ENCODE assay signal across 8 cellular contexts in genomic region chr22:49838771-49839717, GRCh38. TPM values are rescaled to one million over a fixed set of nuclear protein-coding genes. Genes with fewer than 3 reads are reported as not detected.
DNase-seq lines count a peak whose midpoint lies in the region; ATAC-seq, FAIRE-seq and TF ChIP-seq lines count a peak whose summit lies in the region.

No MANE protein-coding gene starts in this region.

- H3K14ac ChIP-seq in H1 (ENCODE audit: insufficient read length) = no peak overlapping the region

- FAIRE-seq in H1 (lab: Jason Lieb, UNC) = no peak

- H4K20me1 ChIP-seq in H1 (replicated peaks in 1 of 2; ENCODE audit: control insufficient read depth in 1 of 2, insufficient read depth in 2 of 2, low read length in 2 of 2) = no peaks in the 10 kb centered on the region

- H3K4me2 ChIP-seq in H1 (ENCODE audit: insufficient read depth in 1 of 2, low read depth in 2 of 2, low read length in 2 of 2) = peak overlapping the region; percentile 36 to 70

- peak overlapping the region; percentile 100 for H2BK15ac ChIP-seq in H1 (ENCODE audit: low read length)

- H3K4ac ChIP-seq in H1 (replicated peaks; ENCODE audit: insufficient read length, low read depth, low read length) = peak overlapping the region; percentile 91

- no peak overlapping the region; the same call in 1 of the 2 replicates for H3K18ac ChIP-seq in H1 (ENCODE audit: extremely low read depth, low read length)

- H3K27ac ChIP-seq in H1 (ENCODE audit: low read depth, low read length) = no peak overlapping the region
- no peak overlapping the region for H3K27ac ChIP-seq in coronary artery

- DNase-seq in activated CD4-positive, alpha-beta T cell treated with anti-CD3 and anti-CD28 coated beads for 4 hours = peak; percentile 90 to 92
- peak; percentile 17 to 74 for DNase-seq in H1 (ENCODE audit: low read depth in 1 of 2, low spot score in 2 of 2)
- DNase-seq in stimulated activated CD4-positive, alpha-beta T cell treated with anti-CD3 and anti-CD28 coated beads, TNF-alpha, amount 100 ng/mL, for 4 hours (ENCODE audit: low read depth in 3 of 3) = peak; percentile 47 to 85 (median 79)
- DNase-seq in NCI-H2171 (lab: John Stamatoyannopoulos, UW) = no peak
- no peak for DNase-seq in NCI-H1436 treated with DMSO at 0.1 percent for 48 hours (lab: John Stamatoyannopoulos, UW)
- DNase-seq in coronary artery (ENCODE audit: low spot score) = no peak

- no peak overlapping the region for H2AK5ac ChIP-seq in H1 (ENCODE audit: low read depth, low read length)

- H2BK5ac ChIP-seq in H1 (ENCODE audit: low read depth, low read length) = no peak overlapping the region

- no peak for TF ChIP-seq RAD21 in H1 (IDR thresholded peaks at IDR 0.05 in 1 of 2, conservative IDR thresholded peaks at IDR 0.05 in 1 of 2; ENCODE audit: low read depth in 2 of 2, low read length in 2 of 2)

- H2BK12ac ChIP-seq in H1 (ENCODE audit: low read depth, low read length) = no peak overlapping the region

- no peaks in the 10 kb centered on the region for H3K23me2 ChIP-seq in H1 (ENCODE audit: low read depth, low read length)

- POLR2A ChIA-PET in H1 (lab: Charles Lee; ENCODE audit: partially characterized antibody) = interaction anchor here (0.6 to 1.2 kb wide), 3 partner anchors 9 to 35 kb away, joined by 3 to 4 read pairs (median 4); no protein-coding TSS in a partner anchor

- H4K8ac ChIP-seq in H1 (ENCODE audit: extremely low read depth, insufficient read depth, low read length) = peak overlapping the region; percentile 89

- 0 out of 2 replicates have a peak overlapping the region, but pooled peaks have one; percentile 80 for H2BK20ac ChIP-seq in H1 (ENCODE audit: low read length)

- in situ Hi-C loops in GM18951 (cut with MboI; ENCODE audit: low sequenced_read_pairs, unreplicated experiment) = no loop called here

- peak overlapping the region; percentile 91 for H4K91ac ChIP-seq in H1 (replicated peaks; ENCODE audit: insufficient read length, low read length)

- peak overlapping the region; percentile 94 for H2BK120ac ChIP-seq in H1 (replicated peaks; ENCODE audit: low read depth, low read length)

- no peak for ATAC-seq in GM21786 (IDR thresholded peaks at IDR 0.05; ENCODE audit: unreplicated experiment)

- H3K23ac ChIP-seq in H1 (ENCODE audit: insufficient read length) = no peak overlapping the region

- H3K9me3 ChIP-seq in H1 (ENCODE audit: insufficient read depth in 2 of 2, low read depth in 1 of 2, low read length in 1 of 2) = no peaks in the 10 kb centered on the region

- H4K5ac ChIP-seq in H1 (ENCODE audit: insufficient read length, low read depth, low read length) = no peak overlapping the region

- no peak for TF ChIP-seq EP300 in H1 (IDR thresholded peaks at IDR 0.05; ENCODE audit: borderline replicate concordance in 1 of 2, low read depth in 2 of 2, low read length in 2 of 2)

- H3K9ac ChIP-seq in H1 (replicated peaks in 1 of 4; ENCODE audit: extremely low read depth in 1 of 4, low read depth in 3 of 4, low read length in 3 of 4) = peak overlapping the region in 1 of 4 experiments; percentile 24; a peak in 1 of 7 replicates

- CTCF ChIA-PET in H1 (lab: Charles Lee; ENCODE audit: partially characterized antibody) = no interaction called here

- H3K4me1 ChIP-seq in H1 (replicated peaks in 1 of 4; ENCODE audit: control insufficient read depth in 3 of 4, insufficient read depth in 4 of 4, low read length in 3 of 4) = no peaks in the 10 kb centered on the region; a peak in 1 of 7 replicates

- TF ChIP-seq POLR2A in GM18951 (IDR thresholded peaks at IDR 0.05; ENCODE audit: extremely low read depth, insufficient read depth, insufficient read length) (peak; percentile 34), H1 (IDR thresholded peaks at IDR 0.05; ENCODE audit: control extremely low read depth in 1 of 2, low read depth in 2 of 2, low read length in 2 of 2) (no peak)

- H2AFZ ChIP-seq in H1 (ENCODE audit: low read length) = peak overlapping the region; percentile 81

- WGBS in H1 (ENCODE audit: extremely low coverage in 1 of 2, insufficient coverage in 1 of 2, insufficient read length in 1 of 2, insufficient replicate concordance in 2 of 2, low coverage in 1 of 2, low lambda C conversion rate in 2 of 2, missing lambda C conversion rate in 1 of 2), 2 experiments = 60 to 100% methylated on average over 1 to 20 of the region's 29 CpGs

- no peaks in the 10 kb centered on the region for H3K79me2 ChIP-seq in H1 (ENCODE audit: control insufficient read depth in 1 of 2, insufficient read depth in 2 of 2, low read length in 2 of 2)

- H3K79me1 ChIP-seq in H1 (ENCODE audit: low read depth, low read length) = no peaks in the 10 kb centered on the region

- TF ChIP-seq CTCF in H1 (IDR thresholded peaks at IDR 0.05; ENCODE audit: control extremely low read depth in 1 of 3, insufficient read depth in 1 of 3, low read depth in 1 of 3, low read length in 3 of 3) = no peak
- TF ChIP-seq CTCF in coronary artery (IDR thresholded peaks at IDR 0.05) = no peak

- no peaks in the 10 kb centered on the region for H3K36me3 ChIP-seq in H1 (ENCODE audit: control insufficient read depth in 2 of 4, insufficient read depth in 4 of 4, low read length in 3 of 4)

- no peak overlapping the region for H3K56ac ChIP-seq in H1 (replicated peaks; ENCODE audit: insufficient read length, low read depth, low read length)

- peak overlapping the region in 1 of 4 experiments; percentile 29; a peak in 1 of 8 replicates for H3K4me3 ChIP-seq in H1 (ENCODE audit: extremely low read depth in 1 of 4, insufficient read depth in 2 of 4, low read depth in 3 of 4, low read length in 4 of 4)
- no peak overlapping the region for H3K4me3 ChIP-seq in coronary artery

- H3K27me3 ChIP-seq in H1 (replicated peaks in 1 of 4; ENCODE audit: control insufficient read depth in 3 of 4, extremely low read depth in 1 of 4, insufficient read depth in 3 of 4, low read length in 3 of 4) = peaks cover 0 to 3% (median 0%) of the 10 kb centered on the region in 4 experiments; a peak in 3 of 7 replicates

TF ChIP-seq in H1, 55 proteins besides CTCF, POLR2A, EP300 and RAD21:
- TF ChIP-seq CEBPB (IDR thresholded peaks at IDR 0.05; ENCODE audit: low read depth, low read length) (no peak), TEAD4 (IDR thresholded peaks at IDR 0.05; ENCODE audit: low read depth, low read length) (no peak), KDM5A (IDR thresholded peaks at IDR 0.05; ENCODE audit: low read length) (no peak), YY1 (IDR thresholded peaks at IDR 0.05; ENCODE audit: low read depth, low read length) (no peak), JUN (IDR thresholded peaks at IDR 0.05; ENCODE audit: low read depth, low read length) (no peak), JUND (IDR thresholded peaks at IDR 0.05; ENCODE audit: low read length) (no peak), RFX5 (IDR thresholded peaks at IDR 0.05; ENCODE audit: borderline replicate concordance, low read depth, low read length) (no peak), HDAC2 (IDR thresholded peaks at IDR 0.05; ENCODE audit: borderline replicate concordance in 1 of 2, low read depth in 2 of 2, low read length in 2 of 2) (no peak), POLR2AphosphoS5 (IDR thresholded peaks at IDR 0.05; ENCODE audit: low read depth, low read length) (no peak), SP1 (IDR thresholded peaks at IDR 0.05; ENCODE audit: low read depth, low read length) (no peak), KDM1A (IDR thresholded peaks at IDR 0.05; ENCODE audit: borderline replicate concordance, low read length) (no peak), E2F6 (IDR thresholded peaks at IDR 0.05) (no peak), CBX5 (IDR thresholded peaks at IDR 0.05; ENCODE audit: low read depth, low read length) (no peak), ASH2L (IDR thresholded peaks at IDR 0.05; ENCODE audit: low read length) (no peak), RBBP5 (IDR thresholded peaks at IDR 0.05; ENCODE audit: borderline replicate concordance, low read depth, low read length) (no peak), GABPA (IDR thresholded peaks at IDR 0.05; ENCODE audit: borderline replicate concordance, insufficient read depth, low read length) (no peak), SP2 (IDR thresholded peaks at IDR 0.05; ENCODE audit: low read length) (no peak)

RNA-seq across cellular contexts. Expression of gene BRD1, which starts 11.4 kb away (rescaled TPM):
- 34.0 and 35.7 TPM in 2 replicates for total RNA-seq in H1 (2021; fragmentation: NEBNext Ultra II Directional; extraction: Animal tissue kit (Norgen Biotek cat#: 25700))
- 6.8 and 11.4 TPM in 2 replicates for polyA plus RNA-seq in H1 (2011; rRNA removed)
- polyA plus RNA-seq in H1 (2011; cell fraction: cytosol; rRNA removed) = 9.0 TPM
- polyA plus RNA-seq in H1 (2011; cell fraction: nucleus; rRNA removed) = 27.1 TPM
- polyA plus RNA-seq in H1 (2012, experiment 1 of 2) = 19.0 to 25.1 TPM (median 23.0 TPM) in 4 replicates
- polyA plus RNA-seq in H1 (2012, experiment 2 of 2) = 15.0 TPM
- polyA plus RNA-seq in H1 (2013, experiment 1 of 2) = 13.9 TPM
- polyA plus RNA-seq in H1 (2013, experiment 2 of 2) = 13.1 TPM
- polyA minus RNA-seq in H1 (2011; rRNA and poly(A)+ RNA removed) = 10.0 and 12.5 TPM in 2 replicates
- 20.6 TPM for polyA minus RNA-seq in H1 (2011; cell fraction: cytosol; rRNA and poly(A)+ RNA removed)
- 24.8 TPM for polyA minus RNA-seq in H1 (2011; cell fraction: nucleus; rRNA and poly(A)+ RNA removed)

RNA-seq across cellular contexts. Expression of gene ZBED4, which starts 14.6 kb away (rescaled TPM):
- total RNA-seq in H1 (2021; fragmentation: NEBNext Ultra II Directional; extraction: Animal tissue kit (Norgen Biotek cat#: 25700)) = 28.3 TPM in 2 replicates
- 11.0 and 14.5 TPM in 2 replicates for polyA plus RNA-seq in H1 (2011; rRNA removed)
- 10.6 TPM for polyA plus RNA-seq in H1 (2011; cell fraction: cytosol; rRNA removed)
- polyA plus RNA-seq in H1 (2011; cell fraction: nucleus; rRNA removed) = 15.8 TPM
- 15.1 to 18.5 TPM (median 17.5 TPM) in 4 replicates for polyA plus RNA-seq in H1 (2012, experiment 1 of 2)
- 7.3 TPM for polyA plus RNA-seq in H1 (2012, experiment 2 of 2)
- 14.2 TPM for polyA plus RNA-seq in H1 (2013, experiment 1 of 2)
- polyA plus RNA-seq in H1 (2013, experiment 2 of 2) = 14.2 TPM
- 12.9 and 14.6 TPM in 2 replicates for polyA minus RNA-seq in H1 (2011; rRNA and poly(A)+ RNA removed)
- polyA minus RNA-seq in H1 (2011; cell fraction: cytosol; rRNA and poly(A)+ RNA removed) = 16.2 TPM
- polyA minus RNA-seq in H1 (2011; cell fraction: nucleus; rRNA and poly(A)+ RNA removed) = 14.9 TPM

Comparison
In these comparisons a context has a peak if more than half of its experiments do, and no peak if none do; other contexts are left out.
1. DNase-seq: peak in activated CD4-positive, alpha-beta T cell treated with anti-CD3 and anti-CD28 coated beads for 4 hours (2 of 2), H1 (2 of 2) and stimulated activated CD4-positive, alpha-beta T cell treated with anti-CD3 and anti-CD28 coated beads, TNF-alpha, amount 100 ng/mL, for 4 hours (3 of 3); none in NCI-H2171 (single experiment), NCI-H1436 treated with DMSO at 0.1 percent for 48 hours (single experiment) and coronary artery (single experiment).